In genomic region chr17:43900858-43901754, GRCh38 we compare ENCODE assay signal across 8 cellular contexts. TPM values are rescaled to one million over a fixed set of nuclear protein-coding genes. Genes with fewer than 3 reads are reported as not detected.
DNase-seq lines count a peak whose midpoint lies in the region; ATAC-seq, FAIRE-seq and TF ChIP-seq lines count a peak whose summit lies in the region.

No MANE protein-coding gene starts in this region.

- no peaks in the 10 kb centered on the region for H3K9me3 ChIP-seq in kidney (ENCODE audit: control insufficient read depth in 1 of 2, low read length in 2 of 2)
- H3K9me3 ChIP-seq in thoracic aorta = no peaks in the 10 kb centered on the region

- CTCF ChIA-PET in activated CD4-positive, alpha-beta T cell treated with anti-CD3 and anti-CD28 coated beads, Interleukin-2, amount 10 ng/mL, durations not matched to agents 7 days and 5 days (lab: Charles Lee) = interaction anchor here (0.6 to 2.1 kb wide), 4 partner anchors 9 to 225 kb away, joined by 3 to 9 read pairs (median 4); no protein-coding TSS in a partner anchor
- CTCF ChIA-PET in activated CD4-positive, alpha-beta memory T cell treated with anti-CD3 and anti-CD28 coated beads for 36 hours (lab: Charles Lee) = interaction anchor here (4.2 to 11.7 kb wide), 2 partner anchors 9 to 22 kb away, joined by 20 to 60 read pairs; no protein-coding TSS in a partner anchor

- H3K4me3 ChIP-seq in kidney (ENCODE audit: low read length in 2 of 2) (peak overlapping the region; percentile 59 to 61), thoracic aorta (peak overlapping the region; percentile 72)

- H3K27me3 ChIP-seq in thoracic aorta (replicated peaks; ENCODE audit: insufficient read depth) = no peaks in the 10 kb centered on the region

- H3K4me1 Mint-ChIP-seq in activated CD4-positive, alpha-beta T cell treated with anti-CD3 and anti-CD28 coated beads, Interleukin-2, amount 10 ng/mL, durations not matched to agents 7 days and 5 days = peaks cover 7% of the 10 kb centered on the region
- peaks cover 9% of the 10 kb centered on the region for H3K4me1 Mint-ChIP-seq in activated CD4-positive, alpha-beta memory T cell treated with anti-CD3 and anti-CD28 coated beads for 36 hours (ENCODE audit: low read depth)

- peak overlapping the region; percentile 9 to 34 for H3K9ac ChIP-seq in kidney (ENCODE audit: low read length in 2 of 2)

- POLR2A ChIA-PET in activated CD4-positive, alpha-beta T cell treated with anti-CD3 and anti-CD28 coated beads, Interleukin-2, amount 10 ng/mL, durations not matched to agents 7 days and 5 days (lab: Charles Lee) = no interaction called here
- POLR2A ChIA-PET in activated CD4-positive, alpha-beta memory T cell treated with anti-CD3 and anti-CD28 coated beads for 36 hours (lab: Charles Lee) = interaction anchor here (0.9 kb wide), 1 partner anchor 24 kb away, joined by 3 read pairs; no protein-coding TSS in a partner anchor

- intact Hi-C loops in activated CD4-positive, alpha-beta memory T cell treated with anti-CD3 and anti-CD28 coated beads for 36 hours (cut with micrococcal nuclease) = no loop called here
- intact Hi-C loops in kidney (cut with DNase I) = no loop called here
- intact Hi-C loops in left colon (cut with DNase I, micrococcal nuclease) = no loop called here

- H3K4me1 ChIP-seq in kidney (ENCODE audit: control insufficient read depth in 1 of 2, insufficient read depth in 1 of 2, low read depth in 1 of 2, low read length in 2 of 2) (peaks cover 0 to 18% of the 10 kb centered on the region in 2 donors), thoracic aorta (ENCODE audit: control insufficient read depth in 1 of 2, low read depth in 2 of 2) (peaks cover 5 to 27% of the 10 kb centered on the region in 2 donors)

- ATAC-seq in thoracic aorta (ENCODE audit: insufficient number of reproducible peaks, low FRiP score, low read depth) (no peak), GM18520 (IDR thresholded peaks at IDR 0.05; ENCODE audit: unreplicated experiment) (no peak), left colon (no peak)

- H3K9me3 Mint-ChIP-seq in activated CD4-positive, alpha-beta T cell treated with anti-CD3 and anti-CD28 coated beads, Interleukin-2, amount 10 ng/mL, durations not matched to agents 7 days and 5 days = no peaks in the 10 kb centered on the region
- no peaks in the 10 kb centered on the region for H3K9me3 Mint-ChIP-seq in activated CD4-positive, alpha-beta memory T cell treated with anti-CD3 and anti-CD28 coated beads for 36 hours

- H3K36me3 ChIP-seq in kidney (ENCODE audit: control insufficient read depth in 1 of 2, insufficient read depth in 2 of 2, low read length in 2 of 2) (no peaks in the 10 kb centered on the region), thoracic aorta (peaks cover 12% of the 10 kb centered on the region)

- DNase-seq in activated CD4-positive, alpha-beta T cell treated with anti-CD3 and anti-CD28 coated beads, Interleukin-2, amount 10 ng/mL, durations not matched to agents 7 days and 5 days = no peak
- no peak for DNase-seq in activated CD4-positive, alpha-beta T cell treated with anti-CD3 and anti-CD28 coated beads for 1 hour
- DNase-seq in activated CD4-positive, alpha-beta memory T cell treated with anti-CD3 and anti-CD28 coated beads for 36 hours = no peak
- no peak for DNase-seq in kidney
- no peak for DNase-seq in thoracic aorta (ENCODE audit: low spot score)
- no peak for DNase-seq in left colon
- DNase-seq in germinal center (ENCODE audit: low spot score) = no peak

- H3K4me3 Mint-ChIP-seq in activated CD4-positive, alpha-beta T cell treated with anti-CD3 and anti-CD28 coated beads, Interleukin-2, amount 10 ng/mL, durations not matched to agents 7 days and 5 days = peak overlapping the region; percentile 73
- H3K4me3 Mint-ChIP-seq in activated CD4-positive, alpha-beta memory T cell treated with anti-CD3 and anti-CD28 coated beads for 36 hours = peak overlapping the region; percentile 69

- no peaks in the 10 kb centered on the region for H3K36me3 Mint-ChIP-seq in activated CD4-positive, alpha-beta T cell treated with anti-CD3 and anti-CD28 coated beads, Interleukin-2, amount 10 ng/mL, durations not matched to agents 7 days and 5 days (ENCODE audit: low read depth)
- H3K36me3 Mint-ChIP-seq in activated CD4-positive, alpha-beta memory T cell treated with anti-CD3 and anti-CD28 coated beads for 36 hours = no peaks in the 10 kb centered on the region

- H3K27me3 Mint-ChIP-seq in activated CD4-positive, alpha-beta T cell treated with anti-CD3 and anti-CD28 coated beads, Interleukin-2, amount 10 ng/mL, durations not matched to agents 7 days and 5 days = peaks cover 41% of the 10 kb centered on the region
- peaks cover 8% of the 10 kb centered on the region for H3K27me3 Mint-ChIP-seq in activated CD4-positive, alpha-beta memory T cell treated with anti-CD3 and anti-CD28 coated beads for 36 hours

- TF ChIP-seq CTCF in kidney (IDR thresholded peaks at IDR 0.05; ENCODE audit: borderline replicate concordance, extremely low read depth, insufficient read depth) (no peak), thoracic aorta (IDR thresholded peaks at IDR 0.05) (no peak)

- H3K27ac Mint-ChIP-seq in activated CD4-positive, alpha-beta T cell treated with anti-CD3 and anti-CD28 coated beads, Interleukin-2, amount 10 ng/mL, durations not matched to agents 7 days and 5 days = no peak overlapping the region
- H3K27ac Mint-ChIP-seq in activated CD4-positive, alpha-beta memory T cell treated with anti-CD3 and anti-CD28 coated beads for 36 hours = no peak overlapping the region

- H3K27ac ChIP-seq in kidney (ENCODE audit: low read depth in 2 of 2, low read length in 2 of 2) (no peak overlapping the region), thoracic aorta (no peak overlapping the region)

- FAIRE-seq in kidney (lab: Jason Lieb, UNC) = no peak

RNA-seq across cellular contexts. Expression of gene MPP2, which starts 6.2 kb away (rescaled TPM):
- total RNA-seq in activated CD4-positive, alpha-beta T cell treated with anti-CD3 and anti-CD28 coated beads, Interleukin-2, amount 10 ng/mL, durations not matched to agents 7 days and 5 days = under 1 TPM; 0.60 to 0.69 TPM
- total RNA-seq in activated CD4-positive, alpha-beta memory T cell treated with anti-CD3 and anti-CD28 coated beads for 36 hours = 1 to 10 TPM; 1.8 to 2.0 TPM
- total RNA-seq in kidney (1.2 TPM), thoracic aorta (10 to 100 TPM; 10.7 to 15.0 TPM), left colon (1 to 10 TPM in 1 of 2 donors, under 1 TPM in 1; 0.49 to 2.6 TPM)
- 2.7 TPM for polyA plus RNA-seq in kidney (ENCODE audit: insufficient read depth, low read depth, low replicate concordance)

RNA-seq across cellular contexts. Expression of gene PPY, which starts 41.2 kb away (rescaled TPM):
- not detected for total RNA-seq in activated CD4-positive, alpha-beta T cell treated with anti-CD3 and anti-CD28 coated beads, Interleukin-2, amount 10 ng/mL, durations not matched to agents 7 days and 5 days
- under 1 TPM in 1 of 2 experiments, not detected in 1; 0.90 TPM for total RNA-seq in activated CD4-positive, alpha-beta memory T cell treated with anti-CD3 and anti-CD28 coated beads for 36 hours
- total RNA-seq in kidney (not detected), thoracic aorta (not detected), left colon (1 to 10 TPM in 1 of 2 donors, not detected in 1; 2.0 TPM)
- not detected for polyA plus RNA-seq in kidney (ENCODE audit: insufficient read depth, low read depth, low replicate concordance)

RNA-seq across cellular contexts. Expression of gene PYY, which starts 52.6 kb away (rescaled TPM):
- total RNA-seq in activated CD4-positive, alpha-beta T cell treated with anti-CD3 and anti-CD28 coated beads, Interleukin-2, amount 10 ng/mL, durations not matched to agents 7 days and 5 days = not detected
- not detected for total RNA-seq in activated CD4-positive, alpha-beta memory T cell treated with anti-CD3 and anti-CD28 coated beads for 36 hours
- not detected for total RNA-seq in kidney
- polyA plus RNA-seq in kidney (ENCODE audit: insufficient read depth, low read depth, low replicate concordance) = not detected
- total RNA-seq in thoracic aorta = not detected
- total RNA-seq in left colon = 10 to 100 TPM; 61.2 to 79.7 TPM

RNA-seq across cellular contexts. Expression of gene CD300LG, which starts 54.1 kb away (rescaled TPM):
- total RNA-seq in activated CD4-positive, alpha-beta T cell treated with anti-CD3 and anti-CD28 coated beads, Interleukin-2, amount 10 ng/mL, durations not matched to agents 7 days and 5 days = not detected
- total RNA-seq in activated CD4-positive, alpha-beta memory T cell treated with anti-CD3 and anti-CD28 coated beads for 36 hours = not detected
- total RNA-seq in kidney (1.2 TPM), thoracic aorta (1 to 10 TPM in 1 of 2 donors, under 1 TPM in 1; 0.35 to 3.2 TPM), left colon (under 1 TPM; 0.27 to 0.87 TPM)
- 3.1 TPM for polyA plus RNA-seq in kidney (ENCODE audit: insufficient read depth, low read depth, low replicate concordance)

Comparison
In these comparisons a context has a peak if more than half of its experiments do, and no peak if none do; other contexts are left out.
1. RNA of gene PYY, which starts 52.6 kb away (total RNA-seq): 61.2 to 79.7 TPM in left colon; not detected in activated CD4-positive, alpha-beta memory T cell treated with anti-CD3 and anti-CD28 coated beads for 36 hours, not detected in activated CD4-positive, alpha-beta T cell treated with anti-CD3 and anti-CD28 coated beads, Interleukin-2, amount 10 ng/mL, durations not matched to agents 7 days and 5 days, not detected in kidney (single experiment) and not detected in thoracic aorta; every median in the first group is over 10 times any median in the second.